In the genomic region with DNA sequence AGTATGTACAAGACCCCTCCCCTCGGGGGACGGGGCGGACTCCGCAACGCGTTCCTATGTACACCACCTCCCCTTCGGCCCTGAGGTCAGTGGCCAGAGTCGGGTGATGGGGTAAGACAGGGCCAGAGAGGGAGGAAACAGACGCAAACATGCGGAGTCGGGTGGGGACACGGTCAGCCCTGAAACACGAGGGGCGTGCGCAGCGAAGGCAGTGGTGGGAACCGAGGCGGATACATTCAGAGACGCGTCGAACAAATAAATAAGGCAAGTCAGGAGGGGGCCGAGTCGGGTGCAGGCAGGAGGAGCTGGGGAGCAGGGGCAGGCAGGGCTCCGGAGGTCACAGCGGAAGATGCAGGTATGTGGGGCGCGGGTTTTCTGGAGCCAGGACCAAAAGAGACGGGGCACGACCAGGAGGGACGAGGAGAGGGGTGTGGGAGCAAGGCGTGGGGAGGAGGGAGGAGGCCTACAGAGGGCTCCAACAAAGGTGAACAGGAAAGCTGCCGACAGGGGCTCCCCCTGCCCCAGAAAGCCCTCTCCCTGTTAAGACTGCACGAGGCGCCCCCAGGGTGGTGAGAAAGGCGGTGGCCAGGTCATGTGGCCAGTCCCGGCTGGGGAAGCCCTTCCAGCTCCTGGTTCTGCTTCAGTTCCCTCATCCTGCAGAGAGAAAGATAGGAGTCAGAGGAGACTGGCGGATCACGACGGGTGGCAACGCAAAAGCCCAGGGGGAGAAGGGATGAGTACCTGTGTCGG, we compare ENCODE assay signal across 9 cellular contexts. TPM values are rescaled to one million over a fixed set of nuclear protein-coding genes. Genes with fewer than 3 reads are reported as not detected.
DNase-seq lines count a peak whose midpoint lies in the region; ATAC-seq, FAIRE-seq and TF ChIP-seq lines count a peak whose summit lies in the region.
"Had no signal": no experiment of that assay in that cellular context is flagged by ENCODE, and none has a peak within 500 bp of the region (broad histone marks: within the 10 kb centered on the region; RNA-seq: fewer than 3 reads in every experiment).

No MANE protein-coding gene starts in this region.

- ATAC-seq in activated CD4-positive, CD25-positive, alpha-beta regulatory T cell treated with anti-CD3 and anti-CD28 coated beads, Interleukin-2, amount 50 U/mL, for 24 hours, result no peak
- ATAC-seq in HepG2 (peak; percentile 52), thoracic aorta (ENCODE audit: insufficient number of reproducible peaks, low FRiP score, low read depth) (no peak), GM19035 (IDR thresholded peaks at IDR 0.05; ENCODE audit: unreplicated experiment) (no peak)

- no peak overlapping the region for H3K27ac Mint-ChIP-seq in MCF 10A (ENCODE audit: low read depth, unreplicated experiment)
- H3K27ac Mint-ChIP-seq: dendritic cell treated with granulocyte-macrophage colony-stimulating factor and Interleukin-4, amounts not matched to agents 40 ng/mL and 50 ng/mL, for 4 days had no signal

- intact Hi-C loops in MCF 10A (cut with micrococcal nuclease) (no loop called here), HepG2 (cut with micrococcal nuclease; ENCODE audit: unreplicated experiment) (loop anchor here (5.0 to 10.0 kb wide), 2 partner anchors 61 to 254 kb away; a partner anchor contains a TSS)

- H3K4me2 ChIP-seq in OCI-LY3 (ENCODE audit: low read length) (peak overlapping the region; percentile 98), HepG2 (ENCODE audit: low read depth, low read length) (peak overlapping the region; percentile 82)

- H3K9ac ChIP-seq in OCI-LY3 (ENCODE audit: low read length) (peak overlapping the region; percentile 86), HepG2 (ENCODE audit: insufficient read depth, low read depth, low read length) (peak overlapping the region; percentile 91)

- FAIRE-seq in HepG2 (lab: Jason Lieb, UNC), result no peak

- no peak for TF ChIP-seq RAD21 in HepG2 (CRISPR knock-in tag; IDR thresholded peaks at IDR 0.05)

- H3K36me3 Mint-ChIP-seq in MCF 10A (ENCODE audit: insufficient read depth, unreplicated experiment), result peaks cover 38% of the 10 kb centered on the region

- H3K9me3 ChIP-seq in OCI-LY3 (ENCODE audit: insufficient read depth, low read length) (no peaks in the 10 kb centered on the region), HepG2 (ENCODE audit: low read length) (no peaks in the 10 kb centered on the region), thoracic aorta (no peaks in the 10 kb centered on the region)

- no peaks in the 10 kb centered on the region for H3K27me3 ChIP-seq in OCI-LY3 (ENCODE audit: low read depth, low read length)
- H3K27me3 ChIP-seq in HepG2 (ENCODE audit: control insufficient read depth in 1 of 2, insufficient read depth in 2 of 2, low read length in 2 of 2), result no peaks in the 10 kb centered on the region; a peak in 1 of 5 replicates
- no peaks in the 10 kb centered on the region for H3K27me3 ChIP-seq in thoracic aorta (replicated peaks; ENCODE audit: insufficient read depth)

- in situ Hi-C loops in HepG2 (cut with HindIII; ENCODE audit: extremely low pct_ligation_motif_present, low pct_unique_long_range_greater_than_20kb), result no loop called here

- no peak for TF ChIP-seq CTCF in OCI-LY3 (IDR thresholded peaks at IDR 0.05; ENCODE audit: low read depth, low read length)
- TF ChIP-seq CTCF in MCF 10A (IDR thresholded peaks at IDR 0.05; ENCODE audit: unreplicated experiment), result no peak
- TF ChIP-seq CTCF in HepG2 (CRISPR knock-in tag; IDR thresholded peaks at IDR 0.05), result no peak; the same call in 1 of the 2 replicates
- no peak for TF ChIP-seq CTCF in thoracic aorta (IDR thresholded peaks at IDR 0.05)

- DNase-seq in activated CD4-positive, CD25-positive, alpha-beta regulatory T cell treated with anti-CD3 and anti-CD28 coated beads, Interleukin-2, amount 50 U/mL, for 72 hours, result peak; percentile 45
- DNase-seq in MCF 10A (ENCODE audit: unreplicated experiment), result peak; percentile 44
- no peak for DNase-seq in HepG2 (ENCODE audit: low spot score)
- DNase-seq in thoracic aorta (ENCODE audit: low spot score), result no peak
- no peak for DNase-seq in NCI-H1694 treated with DMSO at 0.1 percent for 48 hours (lab: John Stamatoyannopoulos, UW)

- TF ChIP-seq EP300 in HepG2 (IDR thresholded peaks at IDR 0.05; ENCODE audit: low read depth in 2 of 2, low read length in 2 of 2) (no peak), HepG2 (CRISPR knock-in tag; IDR thresholded peaks at IDR 0.05; ENCODE audit: borderline replicate concordance) (no peak)

- peaks cover 18% of the 10 kb centered on the region for H3K4me1 ChIP-seq in OCI-LY3 (ENCODE audit: low read length)
- peaks cover 31% of the 10 kb centered on the region for H3K4me1 ChIP-seq in HepG2 (ENCODE audit: insufficient read depth, low read length)
- H3K4me1 ChIP-seq in thoracic aorta (ENCODE audit: control insufficient read depth in 1 of 2, low read depth in 2 of 2), result peaks cover 13 to 33% of the 10 kb centered on the region in 2 donors

- CTCF ChIA-PET in MCF 10A (lab: Yijun Ruan, JAX) (interaction anchor here (0.6 to 2.4 kb wide), 6 partner anchors 18 to 178 kb away, joined by 3 to 12 read pairs (median 4); no protein-coding TSS in a partner anchor), HepG2 (lab: Yijun Ruan, JAX; ENCODE audit: low intra/inter-chr PET ratio, low total read pairs) (no interaction called here)

- H3K4me3 Mint-ChIP-seq in MCF 10A (ENCODE audit: unreplicated experiment), result no peak overlapping the region
- H3K4me3 Mint-ChIP-seq: dendritic cell treated with granulocyte-macrophage colony-stimulating factor and Interleukin-4, amounts not matched to agents 40 ng/mL and 50 ng/mL, for 4 days had no signal

- peak overlapping the region; percentile 53; the same call in 1 of the 2 replicates for H2AFZ ChIP-seq in OCI-LY3 (ENCODE audit: low read depth, low read length)
- H2AFZ ChIP-seq in HepG2 (ENCODE audit: low read length), result no peak overlapping the region

- H4K20me1 ChIP-seq in OCI-LY3 (ENCODE audit: insufficient read depth, low read length) (no peaks in the 10 kb centered on the region), HepG2 (ENCODE audit: insufficient read depth, low read length) (no peaks in the 10 kb centered on the region)

- POLR2A ChIA-PET in MCF 10A (lab: Yijun Ruan, JAX) (interaction anchor here (0.7 to 13.3 kb wide), 17 partner anchors 10 to 265 kb away, joined by 3 to 639 read pairs (median 8); a partner anchor contains a TSS), HepG2 (lab: Yijun Ruan, JAX) (interaction anchor here (0.6 to 10.5 kb wide), 23 partner anchors 7 to 259 kb away, joined by 3 to 273 read pairs (median 7); a partner anchor contains a TSS)

- H3K27me3 Mint-ChIP-seq in MCF 10A (ENCODE audit: insufficient read depth, unreplicated experiment), result no peaks in the 10 kb centered on the region
- H3K27me3 Mint-ChIP-seq: dendritic cell treated with granulocyte-macrophage colony-stimulating factor and Interleukin-4, amounts not matched to agents 40 ng/mL and 50 ng/mL, for 4 days had no signal

- H3K79me2 ChIP-seq in OCI-LY3 (ENCODE audit: low read length) (peaks cover 14% of the 10 kb centered on the region), HepG2 (ENCODE audit: insufficient read depth, low read length) (peaks cover 27% of the 10 kb centered on the region)

- H3K4me1 Mint-ChIP-seq in MCF 10A (ENCODE audit: insufficient read depth, unreplicated experiment), result peaks cover 15% of the 10 kb centered on the region

- H3K9me3 Mint-ChIP-seq in MCF 10A (ENCODE audit: unreplicated experiment), result no peaks in the 10 kb centered on the region
- H3K9me3 Mint-ChIP-seq: dendritic cell treated with granulocyte-macrophage colony-stimulating factor and Interleukin-4, amounts not matched to agents 40 ng/mL and 50 ng/mL, for 4 days had no signal

- 1% methylated on average over 40 of the region's 41 CpGs for WGBS in HepG2 (ENCODE audit: low lambda C conversion rate)

- H3K36me3 ChIP-seq in OCI-LY3 (replicated peaks; ENCODE audit: low read depth, low read length) (peaks cover 17% of the 10 kb centered on the region), HepG2 (replicated peaks in 1 of 2; ENCODE audit: control insufficient read depth in 1 of 2, insufficient read depth in 2 of 2, low read length in 2 of 2) (peaks cover 0 to 13% of the 10 kb centered on the region in 2 experiments; a peak in 3 of 5 replicates), thoracic aorta (peaks cover 18% of the 10 kb centered on the region)

- H3K4me3 ChIP-seq in OCI-LY3 (ENCODE audit: low read length) (peak overlapping the region; percentile 99), HepG2 (replicated peaks in 1 of 3; ENCODE audit: insufficient read depth in 1 of 3, low read depth in 2 of 3, low read length in 3 of 3) (peak overlapping the region; percentile 72 to 88 (median 77)), thoracic aorta (peak overlapping the region; percentile 89)

- no TSS peak for BruUV-seq in MCF 10A (replicated peaks; lab: Mats Ljungman, UMichigan)
- BruUV-seq in HepG2 (replicated peaks; lab: Mats Ljungman, UMichigan), result TSS peak; percentile 55

- peak overlapping the region; percentile 99 for H3K27ac ChIP-seq in OCI-LY3 (ENCODE audit: low read length)
- H3K27ac ChIP-seq in HepG2 (ENCODE audit: extremely low read length, insufficient read depth, low read length), result peak overlapping the region; percentile 92
- H3K27ac ChIP-seq in thoracic aorta, result peak overlapping the region; percentile 94 to 95

- peak in 1 of 2 experiments; percentile 85; a peak in 3 of 4 replicates for TF ChIP-seq POLR2A in HepG2 (IDR thresholded peaks at IDR 0.05; ENCODE audit: insufficient read depth in 1 of 2, low read depth in 2 of 2, low read length in 2 of 2)

RNA-seq across cellular contexts. Expression of a gene that starts 0.7 kb away (rescaled TPM):
- total RNA-seq in MCF 10A (2022) (112 and 151 TPM in 2 replicates), HepG2 (2016; rRNA removed; fragmentation: Illumina TruSeq; extraction: Trizol) (59.0 and 74.8 TPM in 2 replicates), thoracic aorta (10 to 100 TPM; 32.3 to 43.1 TPM)
- 15.5 and 15.8 TPM in 2 replicates for total RNA-seq in HepG2 (2016; cell fraction: cytosol; rRNA removed; fragmentation: Illumina TruSeq; extraction: Trizol; ENCODE audit: low read depth)
- 57.5 and 79.4 TPM in 2 replicates for total RNA-seq in HepG2 (2016; cell fraction: insoluble cytoplasmic fraction; rRNA removed; fragmentation: Illumina TruSeq; extraction: Trizol)
- total RNA-seq in HepG2 (2016; cell fraction: membrane; rRNA removed; fragmentation: Illumina TruSeq; extraction: Trizol), result 24.4 and 25.5 TPM in 2 replicates
- total RNA-seq in HepG2 (2016; cell fraction: nucleus; rRNA removed; fragmentation: Illumina TruSeq; extraction: Trizol), result 29.6 and 30.0 TPM in 2 replicates
- 46.6 and 51.0 TPM in 2 replicates for polyA plus RNA-seq in HepG2 (2011; rRNA removed)
- polyA plus RNA-seq in HepG2 (2011; cell fraction: cytosol; rRNA removed), result 42.5 and 54.3 TPM in 2 replicates
- 48.9 and 55.1 TPM in 2 replicates for polyA plus RNA-seq in HepG2 (2011; cell fraction: nucleus; rRNA removed)
- polyA plus RNA-seq in HepG2 (2012), result 46.7 and 52.1 TPM in 2 replicates
- 18.4 and 18.9 TPM in 2 replicates for polyA plus RNA-seq in HepG2 (2016; cell fraction: cytosol; fragmentation: Illumina TruSeq; extraction: Trizol; ENCODE audit: low read depth)
- 103 and 105 TPM in 2 replicates for polyA plus RNA-seq in HepG2 (2016; cell fraction: insoluble cytoplasmic fraction; fragmentation: Illumina TruSeq; extraction: Trizol; ENCODE audit: low read depth)
- 24.3 and 25.8 TPM in 2 replicates for polyA plus RNA-seq in HepG2 (2016; cell fraction: membrane; fragmentation: Illumina TruSeq; extraction: Trizol; ENCODE audit: low read depth)
- polyA plus RNA-seq in HepG2 (2016; cell fraction: nucleus; fragmentation: Illumina TruSeq; extraction: Trizol; ENCODE audit: insufficient read depth, low read depth), result 73.4 and 75.2 TPM in 2 replicates
- polyA minus RNA-seq in HepG2 (2011; rRNA and poly(A)+ RNA removed; ENCODE audit: low replicate concordance), result 13.7 and 25.4 TPM in 2 replicates
- polyA minus RNA-seq in HepG2 (2011; cell fraction: cytosol; rRNA and poly(A)+ RNA removed), result 15.3 and 21.8 TPM in 2 replicates
- 19.0 and 27.0 TPM in 2 replicates for polyA minus RNA-seq in HepG2 (2011; cell fraction: nucleus; rRNA and poly(A)+ RNA removed)

RNA-seq across cellular contexts. Expression of a gene that starts 17.4 kb away (rescaled TPM):
- total RNA-seq in MCF 10A (2022) (19.0 and 20.2 TPM in 2 replicates), HepG2 (2016; rRNA removed; fragmentation: Illumina TruSeq; extraction: Trizol) (59.8 and 68.2 TPM in 2 replicates), thoracic aorta (1 to 10 TPM; 2.5 to 2.7 TPM)
- 28.3 and 29.6 TPM in 2 replicates for total RNA-seq in HepG2 (2016; cell fraction: cytosol; rRNA removed; fragmentation: Illumina TruSeq; extraction: Trizol; ENCODE audit: low read depth)
- 63.3 and 64.1 TPM in 2 replicates for total RNA-seq in HepG2 (2016; cell fraction: insoluble cytoplasmic fraction; rRNA removed; fragmentation: Illumina TruSeq; extraction: Trizol)
- total RNA-seq in HepG2 (2016; cell fraction: membrane; rRNA removed; fragmentation: Illumina TruSeq; extraction: Trizol), result 24.9 and 26.4 TPM in 2 replicates
- total RNA-seq in HepG2 (2016; cell fraction: nucleus; rRNA removed; fragmentation: Illumina TruSeq; extraction: Trizol), result 60.8 and 62.5 TPM in 2 replicates
- polyA plus RNA-seq in HepG2 (2011; rRNA removed), result 51.9 and 69.8 TPM in 2 replicates
- polyA plus RNA-seq in HepG2 (2011; cell fraction: cytosol; rRNA removed), result 25.2 and 41.5 TPM in 2 replicates
- polyA plus RNA-seq in HepG2 (2011; cell fraction: nucleus; rRNA removed), result 315 and 418 TPM in 2 replicates
- polyA plus RNA-seq in HepG2 (2012), result 30.6 and 32.9 TPM in 2 replicates
- 29.4 and 30.6 TPM in 2 replicates for polyA plus RNA-seq in HepG2 (2016; cell fraction: cytosol; fragmentation: Illumina TruSeq; extraction: Trizol; ENCODE audit: low read depth)
- polyA plus RNA-seq in HepG2 (2016; cell fraction: insoluble cytoplasmic fraction; fragmentation: Illumina TruSeq; extraction: Trizol; ENCODE audit: low read depth), result 80.8 and 89.8 TPM in 2 replicates
- polyA plus RNA-seq in HepG2 (2016; cell fraction: membrane; fragmentation: Illumina TruSeq; extraction: Trizol; ENCODE audit: low read depth), result 21.3 and 21.5 TPM in 2 replicates
- polyA plus RNA-seq in HepG2 (2016; cell fraction: nucleus; fragmentation: Illumina TruSeq; extraction: Trizol; ENCODE audit: insufficient read depth, low read depth), result 236 and 244 TPM in 2 replicates
- 27.3 and 88.8 TPM in 2 replicates for polyA minus RNA-seq in HepG2 (2011; rRNA and poly(A)+ RNA removed; ENCODE audit: low replicate concordance)
- polyA minus RNA-seq in HepG2 (2011; cell fraction: cytosol; rRNA and poly(A)+ RNA removed), result 6.0 and 7.5 TPM in 2 replicates
- polyA minus RNA-seq in HepG2 (2011; cell fraction: nucleus; rRNA and poly(A)+ RNA removed), result 27.0 and 31.7 TPM in 2 replicates

RNA-seq across cellular contexts. Expression of a gene that starts 19.1 kb away (rescaled TPM):
- 126 and 154 TPM in 2 replicates for total RNA-seq in MCF 10A (2022)
- total RNA-seq in HepG2 (2016; rRNA removed; fragmentation: Illumina TruSeq; extraction: Trizol), result 4.0 and 4.1 TPM in 2 replicates
- 3.3 and 4.0 TPM in 2 replicates for total RNA-seq in HepG2 (2016; cell fraction: cytosol; rRNA removed; fragmentation: Illumina TruSeq; extraction: Trizol; ENCODE audit: low read depth)
- 2.2 and 3.5 TPM in 2 replicates for total RNA-seq in HepG2 (2016; cell fraction: insoluble cytoplasmic fraction; rRNA removed; fragmentation: Illumina TruSeq; extraction: Trizol)
- 5.1 and 5.5 TPM in 2 replicates for total RNA-seq in HepG2 (2016; cell fraction: membrane; rRNA removed; fragmentation: Illumina TruSeq; extraction: Trizol)
- 4.3 TPM in 2 replicates for total RNA-seq in HepG2 (2016; cell fraction: nucleus; rRNA removed; fragmentation: Illumina TruSeq; extraction: Trizol)
- 7.1 and 8.9 TPM in 2 replicates for polyA plus RNA-seq in HepG2 (2011; rRNA removed)
- 2.3 and 3.4 TPM in 2 replicates for polyA plus RNA-seq in HepG2 (2011; cell fraction: cytosol; rRNA removed)
- 43.3 and 56.3 TPM in 2 replicates for polyA plus RNA-seq in HepG2 (2011; cell fraction: nucleus; rRNA removed)
- 14.9 and 15.5 TPM in 2 replicates for polyA plus RNA-seq in HepG2 (2012)
- polyA plus RNA-seq in HepG2 (2016; cell fraction: cytosol; fragmentation: Illumina TruSeq; extraction: Trizol; ENCODE audit: low read depth), result 6.5 and 6.8 TPM in 2 replicates
- 8.3 and 11.9 TPM in 2 replicates for polyA plus RNA-seq in HepG2 (2016; cell fraction: insoluble cytoplasmic fraction; fragmentation: Illumina TruSeq; extraction: Trizol; ENCODE audit: low read depth)
- 12.2 and 12.5 TPM in 2 replicates for polyA plus RNA-seq in HepG2 (2016; cell fraction: membrane; fragmentation: Illumina TruSeq; extraction: Trizol; ENCODE audit: low read depth)
- 40.0 and 44.3 TPM in 2 replicates for polyA plus RNA-seq in HepG2 (2016; cell fraction: nucleus; fragmentation: Illumina TruSeq; extraction: Trizol; ENCODE audit: insufficient read depth, low read depth)
- 13.3 and 14.6 TPM in 2 replicates for polyA minus RNA-seq in HepG2 (2011; rRNA and poly(A)+ RNA removed; ENCODE audit: low replicate concordance)
- 5.4 and 6.2 TPM in 2 replicates for polyA minus RNA-seq in HepG2 (2011; cell fraction: cytosol; rRNA and poly(A)+ RNA removed)
- 6.8 and 10.8 TPM in 2 replicates for polyA minus RNA-seq in HepG2 (2011; cell fraction: nucleus; rRNA and poly(A)+ RNA removed)
- 10 to 100 TPM; 31.3 to 34.0 TPM for total RNA-seq in thoracic aorta

RNA-seq across cellular contexts. Expression of a gene that starts 20.0 kb away (rescaled TPM):
- total RNA-seq in MCF 10A (2022), result 1,010 and 1,106 TPM in 2 replicates
- 494 and 520 TPM in 2 replicates for total RNA-seq in HepG2 (2016; rRNA removed; fragmentation: Illumina TruSeq; extraction: Trizol)
- 274 and 364 TPM in 2 replicates for total RNA-seq in HepG2 (2016; cell fraction: cytosol; rRNA removed; fragmentation: Illumina TruSeq; extraction: Trizol; ENCODE audit: low read depth)
- total RNA-seq in HepG2 (2016; cell fraction: insoluble cytoplasmic fraction; rRNA removed; fragmentation: Illumina TruSeq; extraction: Trizol), result 482 and 502 TPM in 2 replicates
- total RNA-seq in HepG2 (2016; cell fraction: membrane; rRNA removed; fragmentation: Illumina TruSeq; extraction: Trizol), result 274 and 390 TPM in 2 replicates
- 166 and 182 TPM in 2 replicates for total RNA-seq in HepG2 (2016; cell fraction: nucleus; rRNA removed; fragmentation: Illumina TruSeq; extraction: Trizol)
- polyA plus RNA-seq in HepG2 (2011; rRNA removed), result 589 and 613 TPM in 2 replicates
- 590 and 702 TPM in 2 replicates for polyA plus RNA-seq in HepG2 (2011; cell fraction: cytosol; rRNA removed)
- 303 and 324 TPM in 2 replicates for polyA plus RNA-seq in HepG2 (2011; cell fraction: nucleus; rRNA removed)
- 507 and 533 TPM in 2 replicates for polyA plus RNA-seq in HepG2 (2012)
- 515 and 664 TPM in 2 replicates for polyA plus RNA-seq in HepG2 (2016; cell fraction: cytosol; fragmentation: Illumina TruSeq; extraction: Trizol; ENCODE audit: low read depth)
- 954 and 1,000 TPM in 2 replicates for polyA plus RNA-seq in HepG2 (2016; cell fraction: insoluble cytoplasmic fraction; fragmentation: Illumina TruSeq; extraction: Trizol; ENCODE audit: low read depth)
- 494 and 571 TPM in 2 replicates for polyA plus RNA-seq in HepG2 (2016; cell fraction: membrane; fragmentation: Illumina TruSeq; extraction: Trizol; ENCODE audit: low read depth)
- 485 and 521 TPM in 2 replicates for polyA plus RNA-seq in HepG2 (2016; cell fraction: nucleus; fragmentation: Illumina TruSeq; extraction: Trizol; ENCODE audit: insufficient read depth, low read depth)
- polyA minus RNA-seq in HepG2 (2011; rRNA and poly(A)+ RNA removed; ENCODE audit: low replicate concordance), result 456 and 623 TPM in 2 replicates
- 408 and 605 TPM in 2 replicates for polyA minus RNA-seq in HepG2 (2011; cell fraction: cytosol; rRNA and poly(A)+ RNA removed)
- polyA minus RNA-seq in HepG2 (2011; cell fraction: nucleus; rRNA and poly(A)+ RNA removed), result 126 and 127 TPM in 2 replicates
- total RNA-seq in thoracic aorta, result 1,000 to 10,000 TPM in 1 of 2 donors, 100 to 1,000 TPM in 1; 806 to 1,230 TPM

RNA-seq across cellular contexts. Expression of a gene that starts 28.3 kb away (rescaled TPM):
- total RNA-seq in MCF 10A (2022) (100.0 and 109 TPM in 2 replicates), HepG2 (2016; rRNA removed; fragmentation: Illumina TruSeq; extraction: Trizol) (35.7 and 44.1 TPM in 2 replicates), thoracic aorta (10 to 100 TPM; 32.4 to 38.3 TPM)
- 16.6 and 21.0 TPM in 2 replicates for total RNA-seq in HepG2 (2016; cell fraction: cytosol; rRNA removed; fragmentation: Illumina TruSeq; extraction: Trizol; ENCODE audit: low read depth)
- 35.1 and 40.1 TPM in 2 replicates for total RNA-seq in HepG2 (2016; cell fraction: insoluble cytoplasmic fraction; rRNA removed; fragmentation: Illumina TruSeq; extraction: Trizol)
- 55.7 and 57.0 TPM in 2 replicates for total RNA-seq in HepG2 (2016; cell fraction: membrane; rRNA removed; fragmentation: Illumina TruSeq; extraction: Trizol)
- 35.7 and 36.1 TPM in 2 replicates for total RNA-seq in HepG2 (2016; cell fraction: nucleus; rRNA removed; fragmentation: Illumina TruSeq; extraction: Trizol)
- polyA plus RNA-seq in HepG2 (2011; rRNA removed), result 45.4 and 49.9 TPM in 2 replicates
- 56.8 and 59.9 TPM in 2 replicates for polyA plus RNA-seq in HepG2 (2011; cell fraction: cytosol; rRNA removed)
- 75.7 and 85.0 TPM in 2 replicates for polyA plus RNA-seq in HepG2 (2011; cell fraction: nucleus; rRNA removed)
- polyA plus RNA-seq in HepG2 (2012), result 54.2 and 62.3 TPM in 2 replicates
- polyA plus RNA-seq in HepG2 (2016; cell fraction: cytosol; fragmentation: Illumina TruSeq; extraction: Trizol; ENCODE audit: low read depth), result 28.1 and 30.9 TPM in 2 replicates
- polyA plus RNA-seq in HepG2 (2016; cell fraction: insoluble cytoplasmic fraction; fragmentation: Illumina TruSeq; extraction: Trizol; ENCODE audit: low read depth), result 58.7 and 75.7 TPM in 2 replicates
- polyA plus RNA-seq in HepG2 (2016; cell fraction: membrane; fragmentation: Illumina TruSeq; extraction: Trizol; ENCODE audit: low read depth), result 80.2 and 86.8 TPM in 2 replicates
- 94.6 and 94.8 TPM in 2 replicates for polyA plus RNA-seq in HepG2 (2016; cell fraction: nucleus; fragmentation: Illumina TruSeq; extraction: Trizol; ENCODE audit: insufficient read depth, low read depth)
- 83.4 and 279 TPM in 2 replicates for polyA minus RNA-seq in HepG2 (2011; rRNA and poly(A)+ RNA removed; ENCODE audit: low replicate concordance)
- polyA minus RNA-seq in HepG2 (2011; cell fraction: cytosol; rRNA and poly(A)+ RNA removed), result 40.3 and 46.3 TPM in 2 replicates
- 27.2 and 33.9 TPM in 2 replicates for polyA minus RNA-seq in HepG2 (2011; cell fraction: nucleus; rRNA and poly(A)+ RNA removed)

Comparison
In these comparisons a context has a peak if more than half of its experiments do, and no peak if none do; other contexts are left out.
1. DNase-seq: peak in activated CD4-positive, CD25-positive, alpha-beta regulatory T cell treated with anti-CD3 and anti-CD28 coated beads, Interleukin-2, amount 50 U/mL, for 72 hours (single experiment) and MCF 10A (single experiment); none in HepG2 (single experiment), thoracic aorta (single experiment) and NCI-H1694 treated with DMSO at 0.1 percent for 48 hours (single experiment).
2. Peak in every context shown above with its lines, with median percentiles within 50 percentile points of each other: H3K27ac ChIP-seq and H3K4me3 ChIP-seq.